Comparison of ENCODE assay signal across 18 cellular contexts in genomic region chr19:30878456-30878855, GRCh38.
"Had no signal": no experiment of that assay in that cellular context is flagged by ENCODE, and none has a peak within 500 bp of the region (broad histone marks: within the 10 kb centered on the region; RNA-seq: fewer than 3 reads in every experiment).

No MANE protein-coding gene starts in this region.

- H3K4me3 Mint-ChIP-seq: naive thymus-derived CD4-positive, alpha-beta T cell; stimulated activated naive B cell treated with anti-CD40 and anti-IgM and Interleukin-4, amounts not matched to agents 10 μg/mL and 1 μg/mL and 100 μg/mL, for 72 hours; stimulated activated naive CD8-positive, alpha-beta T cell treated with anti-CD3 and anti-CD28 coated beads, Interleukin-15, amount 100 ng/mL, for 72 hours had no signal

- H3K4me2 ChIP-seq: hepatocyte had no signal

- H3K27ac ChIP-seq: foreskin keratinocyte, hepatocyte, neutrophil, testis, upper lobe of right lung, vagina had no signal

- H3K9me3 ChIP-seq: neutrophil, spleen, testis, tibial nerve, upper lobe of right lung, vagina had no signal

- H3K79me2 ChIP-seq: hepatocyte had no signal

- H3K27me3 Mint-ChIP-seq: stimulated activated naive B cell treated with anti-CD40 and anti-IgM and Interleukin-4, amounts not matched to agents 10 μg/mL and 1 μg/mL and 100 μg/mL, for 72 hours; stimulated activated naive CD8-positive, alpha-beta T cell treated with anti-CD3 and anti-CD28 coated beads, Interleukin-15, amount 100 ng/mL, for 72 hours had no signal

- H2AFZ ChIP-seq: hepatocyte had no signal

- H3K36me3 ChIP-seq: neutrophil, spleen, tibial nerve, upper lobe of right lung, vagina had no signal

- H3K36me3 Mint-ChIP-seq: naive thymus-derived CD4-positive, alpha-beta T cell; stimulated activated naive B cell treated with anti-CD40 and anti-IgM and Interleukin-4, amounts not matched to agents 10 μg/mL and 1 μg/mL and 100 μg/mL, for 72 hours had no signal

- H3K4me3 ChIP-seq: hepatocyte, spleen, testis, tibial nerve, upper lobe of right lung, vagina had no signal

- DNase-seq: erythroblast; foreskin keratinocyte; head of caudate nucleus; mesendoderm; naive thymus-derived CD4-positive, alpha-beta T cell; posterior cingulate gyrus; spleen; stimulated activated CD4-positive, alpha-beta T cell treated with anti-CD3 and anti-CD28 coated beads, Interleukin-2, amount 100 ng/mL, for 24 hours; stimulated activated CD4-positive, alpha-beta T cell treated with anti-CD3 and anti-CD28 coated beads, Interleukin-4, amount 100 ng/mL, for 4 hours; stimulated activated naive B cell treated with anti-CD40 and anti-IgM and Interleukin-4, amounts not matched to agents 10 μg/mL and 1 μg/mL and 100 μg/mL, for 72 hours; stimulated activated naive CD8-positive, alpha-beta T cell treated with anti-CD3 and anti-CD28 coated beads, Interleukin-15, amount 100 ng/mL, for 72 hours; testis had no signal

- H3K27ac Mint-ChIP-seq: stimulated activated naive B cell treated with anti-CD40 and anti-IgM and Interleukin-4, amounts not matched to agents 10 μg/mL and 1 μg/mL and 100 μg/mL, for 72 hours had no signal

- H3K27me3 ChIP-seq: foreskin keratinocyte, hepatocyte, neutrophil, spleen, testis, tibial nerve, upper lobe of right lung, vagina had no signal

- ATAC-seq: foreskin keratinocyte; left colon; stimulated activated naive CD8-positive, alpha-beta T cell treated with anti-CD3 and anti-CD28 coated beads, Interleukin-15, amount 100 ng/mL, for 72 hours had no signal

- H3K4me1 ChIP-seq: foreskin keratinocyte, testis, upper lobe of right lung had no signal
